In genomic region chr20:50580016-50580747, GRCh38 we compare ENCODE assay signal across 8 cellular contexts.
DNase-seq lines count a peak whose midpoint lies in the region; ATAC-seq, FAIRE-seq and TF ChIP-seq lines count a peak whose summit lies in the region.

No MANE protein-coding gene starts in this region.

- no peaks in the 10 kb centered on the region for H3K9me2 ChIP-seq in PC-9 (ENCODE audit: insufficient read depth)

- H3K27ac ChIP-seq in A549 (peak overlapping the region in 1 of 2 experiments; percentile 43; a peak in 2 of 6 replicates), PC-9 (no peak overlapping the region)

- ATAC-seq in A549 (peak; percentile 82 to 89), GM21447 (IDR thresholded peaks at IDR 0.05; ENCODE audit: unreplicated experiment) (no peak)

- no peak overlapping the region for H2AFZ ChIP-seq in PC-9

- no peak overlapping the region for H3K4me2 ChIP-seq in A549
- no peak overlapping the region for H3K4me2 ChIP-seq in PC-9

- no peak overlapping the region for H3K4me3 ChIP-seq in A549
- H3K4me3 ChIP-seq in PC-9 = no peak overlapping the region

- H3K27me3 ChIP-seq in PC-9 (ENCODE audit: insufficient read depth, low read depth) = no peaks in the 10 kb centered on the region

- peak; percentile 91 to 94 for TF ChIP-seq RAD21 in A549 (conservative IDR thresholded peaks at IDR 0.05 in 1 of 2, IDR thresholded peaks at IDR 0.05 in 1 of 2)

- DNase-seq in A549 (ENCODE audit: low read depth in 1 of 2, low spot score in 1 of 2) = peak; percentile 65 to 91
- peak in 1 of 2 experiments; percentile 71 for DNase-seq in PC-9
- peak; percentile 54 for DNase-seq in activated naive CD4-positive, alpha-beta T cell treated with anti-CD3 and anti-CD28 coated beads for 36 hours
- DNase-seq in glutamatergic neuron = peak; percentile 74
- DNase-seq in posterior cingulate gyrus = peak in 8 of 10 donors; percentile 64 to 94 (median 74)
- DNase-seq in activated T-helper 1 cell treated with anti-CD3 and anti-CD28 coated beads, Interleukin-12 subunit alpha, Interleukin-12 subunit beta, Interleukin-2, Interleukin-4 antibody, amounts not matched to agents 30 ng/mL and 10 ng/mL and 1 ng/mL, durations not matched to agents 14 hours and 24 hours and 36 hours (ENCODE audit: low spot score) = no peak

- H3K4me3 Mint-ChIP-seq in activated naive CD4-positive, alpha-beta T cell treated with anti-CD3 and anti-CD28 coated beads for 36 hours = no peak overlapping the region
- H3K4me3 Mint-ChIP-seq in glutamatergic neuron (ENCODE audit: unreplicated experiment) = no peak overlapping the region
- no peak overlapping the region for H3K4me3 Mint-ChIP-seq in activated T-helper 1 cell treated with anti-CD3 and anti-CD28 coated beads, Interleukin-12 subunit alpha, Interleukin-12 subunit beta, Interleukin-2, Interleukin-4 antibody, amounts not matched to agents 30 ng/mL and 10 ng/mL and 1 ng/mL, durations not matched to agents 14 hours and 24 hours and 36 hours

- peaks cover 53% of the 10 kb centered on the region for H3K36me3 Mint-ChIP-seq in activated naive CD4-positive, alpha-beta T cell treated with anti-CD3 and anti-CD28 coated beads for 36 hours (ENCODE audit: low read depth)
- H3K36me3 Mint-ChIP-seq in glutamatergic neuron (ENCODE audit: unreplicated experiment) = no peaks in the 10 kb centered on the region
- H3K36me3 Mint-ChIP-seq in activated T-helper 1 cell treated with anti-CD3 and anti-CD28 coated beads, Interleukin-12 subunit alpha, Interleukin-12 subunit beta, Interleukin-2, Interleukin-4 antibody, amounts not matched to agents 30 ng/mL and 10 ng/mL and 1 ng/mL, durations not matched to agents 14 hours and 24 hours and 36 hours (ENCODE audit: low read depth) = peaks cover 52% of the 10 kb centered on the region

- TF ChIP-seq POLR2A in A549 (IDR thresholded peaks at IDR 0.05; ENCODE audit: low read length) = no peak

- BruUV-seq in PC-9 (replicated peaks; lab: Mats Ljungman, UMichigan) = no TSS peak

- TF ChIP-seq CTCF in A549 (IDR thresholded peaks at IDR 0.05) (peak; percentile 91), GM12873 (IDR thresholded peaks at IDR 0.05; ENCODE audit: insufficient read depth, low read depth, low read length, missing control alignments) (peak; percentile 80), PC-9 (conservative IDR thresholded peaks at IDR 0.05) (peak; percentile 95), glutamatergic neuron (IDR thresholded peaks at IDR 0.05; ENCODE audit: partially characterized antibody, unreplicated experiment) (peak; percentile 79)

- H3K79me2 ChIP-seq in PC-9 (ENCODE audit: low read depth) = no peaks in the 10 kb centered on the region

- WGBS in A549 (ENCODE audit: missing lambda C conversion rate) = 34% methylated on average over 17 of the region's 17 CpGs

- peaks cover 15% of the 10 kb centered on the region for H3K4me1 Mint-ChIP-seq in activated naive CD4-positive, alpha-beta T cell treated with anti-CD3 and anti-CD28 coated beads for 36 hours (ENCODE audit: low read depth)
- no peaks in the 10 kb centered on the region for H3K4me1 Mint-ChIP-seq in glutamatergic neuron (ENCODE audit: low read depth, unreplicated experiment)
- H3K4me1 Mint-ChIP-seq in activated T-helper 1 cell treated with anti-CD3 and anti-CD28 coated beads, Interleukin-12 subunit alpha, Interleukin-12 subunit beta, Interleukin-2, Interleukin-4 antibody, amounts not matched to agents 30 ng/mL and 10 ng/mL and 1 ng/mL, durations not matched to agents 14 hours and 24 hours and 36 hours (ENCODE audit: low read depth) = peaks cover 11% of the 10 kb centered on the region

- peak overlapping the region; percentile 5 for H3K27ac Mint-ChIP-seq in activated naive CD4-positive, alpha-beta T cell treated with anti-CD3 and anti-CD28 coated beads for 36 hours
- H3K27ac Mint-ChIP-seq in glutamatergic neuron (ENCODE audit: unreplicated experiment) = no peak overlapping the region
- no peak overlapping the region for H3K27ac Mint-ChIP-seq in activated T-helper 1 cell treated with anti-CD3 and anti-CD28 coated beads, Interleukin-12 subunit alpha, Interleukin-12 subunit beta, Interleukin-2, Interleukin-4 antibody, amounts not matched to agents 30 ng/mL and 10 ng/mL and 1 ng/mL, durations not matched to agents 14 hours and 24 hours and 36 hours

- no peaks in the 10 kb centered on the region for H4K20me1 ChIP-seq in PC-9 (ENCODE audit: insufficient read depth)

- no peaks in the 10 kb centered on the region for H3K27me3 Mint-ChIP-seq in activated naive CD4-positive, alpha-beta T cell treated with anti-CD3 and anti-CD28 coated beads for 36 hours (ENCODE audit: low read depth)
- H3K27me3 Mint-ChIP-seq in glutamatergic neuron (ENCODE audit: unreplicated experiment) = peaks cover 3% of the 10 kb centered on the region
- H3K27me3 Mint-ChIP-seq in activated T-helper 1 cell treated with anti-CD3 and anti-CD28 coated beads, Interleukin-12 subunit alpha, Interleukin-12 subunit beta, Interleukin-2, Interleukin-4 antibody, amounts not matched to agents 30 ng/mL and 10 ng/mL and 1 ng/mL, durations not matched to agents 14 hours and 24 hours and 36 hours (ENCODE audit: insufficient read depth) = no peaks in the 10 kb centered on the region

- no peaks in the 10 kb centered on the region for H3K9me3 Mint-ChIP-seq in activated naive CD4-positive, alpha-beta T cell treated with anti-CD3 and anti-CD28 coated beads for 36 hours
- H3K9me3 Mint-ChIP-seq in glutamatergic neuron (ENCODE audit: unreplicated experiment) = no peaks in the 10 kb centered on the region
- no peaks in the 10 kb centered on the region for H3K9me3 Mint-ChIP-seq in activated T-helper 1 cell treated with anti-CD3 and anti-CD28 coated beads, Interleukin-12 subunit alpha, Interleukin-12 subunit beta, Interleukin-2, Interleukin-4 antibody, amounts not matched to agents 30 ng/mL and 10 ng/mL and 1 ng/mL, durations not matched to agents 14 hours and 24 hours and 36 hours

- peaks cover 20% of the 10 kb centered on the region for H3K36me3 ChIP-seq in PC-9 (ENCODE audit: low read depth)

- H3K4me1 ChIP-seq in A549 (no peaks in the 10 kb centered on the region), PC-9 (replicated peaks; ENCODE audit: insufficient read depth) (no peaks in the 10 kb centered on the region)

- intact Hi-C loops in PC-9 (cut with micrococcal nuclease; ENCODE audit: unreplicated experiment) (loop anchor here (1.0 kb wide), 1 partner anchor 394 kb away; no protein-coding TSS in a partner anchor), posterior cingulate gyrus (cut with DNase I) (loop anchor here (10.0 kb wide), 1 partner anchor 165 kb away; no protein-coding TSS in a partner anchor)
- intact Hi-C loops in activated naive CD4-positive, alpha-beta T cell treated with anti-CD3 and anti-CD28 coated beads for 36 hours (cut with micrococcal nuclease) = no loop called here
- intact Hi-C loops in activated T-helper 1 cell treated with anti-CD3 and anti-CD28 coated beads, Interleukin-12 subunit alpha, Interleukin-12 subunit beta, Interleukin-2, Interleukin-4 antibody, amounts not matched to agents 30 ng/mL and 10 ng/mL and 1 ng/mL, durations not matched to agents 14 hours and 24 hours and 36 hours (cut with micrococcal nuclease) = loop anchor here (1.0 kb wide), 1 partner anchor 102 kb away; no protein-coding TSS in a partner anchor

- peaks cover 13% of the 10 kb centered on the region; the same call in 1 of the 2 replicates for H3F3A ChIP-seq in PC-9 (ENCODE audit: insufficient read depth, low read depth)

- no peak for TF ChIP-seq EP300 in A549 (IDR thresholded peaks at IDR 0.05)

- H3K9me3 ChIP-seq in A549 = no peaks in the 10 kb centered on the region
- H3K9me3 ChIP-seq in PC-9 (ENCODE audit: insufficient read depth, low read depth) = no peaks in the 10 kb centered on the region

- CTCF ChIA-PET in A549 (lab: Yijun Ruan, JAX) = interaction anchor here (0.6 to 14.7 kb wide), 43 partner anchors 8 to 509 kb away, joined by 3 to 268 read pairs (median 4); partner anchors contain the start of gene CEBPB
- CTCF ChIA-PET in PC-9 (lab: Charles Lee) = interaction anchor here (0.5 to 0.8 kb wide), 2 partner anchors 101 to 393 kb away, joined by 8 to 14 read pairs; no protein-coding TSS in a partner anchor
- CTCF ChIA-PET in activated naive CD4-positive, alpha-beta T cell treated with anti-CD3 and anti-CD28 coated beads for 36 hours (lab: Charles Lee) = interaction anchor here (0.7 to 6.0 kb wide), 13 partner anchors 9 to 118 kb away, joined by 3 to 51 read pairs (median 4); partner anchors contain the start of gene PTPN1

- POLR2A ChIA-PET in A549 (lab: Yijun Ruan, JAX) (no interaction called here), PC-9 (lab: Charles Lee; ENCODE audit: unreplicated experiment) (no interaction called here)

- FAIRE-seq in A549 (lab: Jason Lieb, UNC) = no peak

TF ChIP-seq in A549, 52 proteins besides CTCF, POLR2A, EP300 and RAD21:
- TF ChIP-seq SMC3 (IDR thresholded peaks at IDR 0.05) = peak; percentile 85
- no peak for TF ChIP-seq MAX (IDR thresholded peaks at IDR 0.05)
